Comparison of ENCODE assay signal across 23 cellular contexts in genomic region chr17:29165800-29166506, GRCh38. TPM values are rescaled to one million over a fixed set of nuclear protein-coding genes. Genes with fewer than 3 reads are reported as not detected.
A peak's percentile ranks its signal among the peaks of the same experiment; 100 is the strongest.
DNase-seq lines count a peak whose midpoint lies in the region; ATAC-seq, FAIRE-seq and TF ChIP-seq lines count a peak whose summit lies in the region.
"Had no signal": no experiment of that assay in that cellular context is flagged by ENCODE, and none has a peak within 500 bp of the region (broad histone marks: within the 10 kb centered on the region; RNA-seq: fewer than 3 reads in every experiment).

No MANE protein-coding gene starts in this region.

- H3K27ac ChIP-seq in HepG2 (ENCODE audit: extremely low read length, insufficient read depth, low read length) (no peak overlapping the region), right lobe of liver (peak overlapping the region in 1 of 3 donors; percentile 62), H1 (ENCODE audit: low read depth, low read length) (no peak overlapping the region), neuronal stem cell (replicated peaks; ENCODE audit: low read length) (no peak overlapping the region), breast epithelium (no peak overlapping the region)
- H3K27ac ChIP-seq: BLaER1 had no signal

- no peak overlapping the region for H2BK5ac ChIP-seq in H1 (ENCODE audit: low read depth, low read length)
- no peak overlapping the region for H2BK5ac ChIP-seq in neuronal stem cell (ENCODE audit: low read length)

- in situ Hi-C loops in HepG2 (cut with HindIII; ENCODE audit: extremely low pct_ligation_motif_present, low pct_unique_long_range_greater_than_20kb) = no loop called here

- no peak overlapping the region for H2BK120ac ChIP-seq in H1 (replicated peaks; ENCODE audit: low read depth, low read length)
- no peak overlapping the region for H2BK120ac ChIP-seq in neuronal stem cell (ENCODE audit: low read depth, low read length)

- TF ChIP-seq CTCF in HepG2 (CRISPR knock-in tag; IDR thresholded peaks at IDR 0.05) (no peak), right lobe of liver (IDR thresholded peaks at IDR 0.05) (no peak), H1 (IDR thresholded peaks at IDR 0.05; ENCODE audit: control extremely low read depth in 1 of 3, insufficient read depth in 1 of 3, low read depth in 1 of 3, low read length in 3 of 3) (no peak), breast epithelium (IDR thresholded peaks at IDR 0.05) (no peak)

- POLR2A ChIA-PET in HepG2 (lab: Yijun Ruan, JAX) = interaction anchor here (0.6 to 21.6 kb wide), 4 partner anchors 11 to 59 kb away, joined by 3 to 618 read pairs (median 8); partner anchors contain the start of gene MYO18A
- POLR2A ChIA-PET in H1 (lab: Charles Lee; ENCODE audit: partially characterized antibody) = interaction anchor here (1.2 to 6.1 kb wide), 3 partner anchors 12 to 18 kb away, joined by 3 to 34 read pairs (median 4); partner anchors contain the start of gene MYO18A

- H3K23ac ChIP-seq in H1 (ENCODE audit: insufficient read length) (no peak overlapping the region), neuronal stem cell (ENCODE audit: low read depth, low read length, poor library complexity) (peak overlapping the region; percentile 14)

- intact Hi-C loops in HepG2 (cut with micrococcal nuclease; ENCODE audit: unreplicated experiment) (no loop called here), right lobe of liver (cut with DNase I) (no loop called here), breast epithelium (cut with DNase I; ENCODE audit: low total_unique reads) (no loop called here)

- CTCF ChIA-PET in HepG2 (lab: Yijun Ruan, JAX; ENCODE audit: low intra/inter-chr PET ratio, low total read pairs) = no interaction called here
- CTCF ChIA-PET in H1 (lab: Charles Lee; ENCODE audit: partially characterized antibody) = interaction anchor here (0.9 to 42.5 kb wide), 7 partner anchors 12 to 204 kb away, joined by 3 to 731 read pairs (median 3); partner anchors contain the start of gene MYO18A

- peaks cover 1% of the 10 kb centered on the region for H3K79me1 ChIP-seq in H1 (ENCODE audit: low read depth, low read length)
- H3K79me1 ChIP-seq in neuronal stem cell (ENCODE audit: low read depth, low read length) = peaks cover 2% of the 10 kb centered on the region

- H3K9me3 ChIP-seq in HepG2 (ENCODE audit: low read length) = no peaks in the 10 kb centered on the region
- no peaks in the 10 kb centered on the region for H3K9me3 ChIP-seq in right lobe of liver
- no peaks in the 10 kb centered on the region for H3K9me3 ChIP-seq in H1 (ENCODE audit: insufficient read depth in 2 of 2, low read depth in 1 of 2, low read length in 1 of 2)
- H3K9me3 ChIP-seq in neuronal stem cell (replicated peaks in 1 of 2; ENCODE audit: control insufficient read depth in 2 of 2, insufficient read depth in 1 of 2, low read depth in 1 of 2, low read length in 2 of 2) = no peaks in the 10 kb centered on the region
- no peaks in the 10 kb centered on the region for H3K9me3 ChIP-seq in breast epithelium
- H3K9me3 ChIP-seq: BLaER1 had no signal

- WGBS in HepG2 (ENCODE audit: low lambda C conversion rate) = 97% methylated on average over 17 of the region's 32 CpGs
- 93% methylated on average over 8 of the region's 32 CpGs for WGBS in right lobe of liver (ENCODE audit: insufficient coverage, low coverage, low lambda C conversion rate, missing lambda C conversion rate)
- 88% methylated on average over 30 of the region's 32 CpGs; no CpG with 5 or more reads in 1 of the 2 experiments for WGBS in H1 (ENCODE audit: extremely low coverage in 1 of 2, insufficient coverage in 1 of 2, insufficient read length in 1 of 2, insufficient replicate concordance in 2 of 2, low coverage in 1 of 2, low lambda C conversion rate in 2 of 2, missing lambda C conversion rate in 1 of 2), 2 experiments
- no CpG with 5 or more reads among the region's 32 CpGs for WGBS in neuronal stem cell (ENCODE audit: extremely low coverage in 2 of 2, insufficient read length in 2 of 2, insufficient replicate concordance in 1 of 2), 2 donors

- no peak overlapping the region for H2BK20ac ChIP-seq in H1 (ENCODE audit: low read length)

- H4K20me1 ChIP-seq in HepG2 (ENCODE audit: insufficient read depth, low read length) = peaks cover 12% of the 10 kb centered on the region; the same call in 1 of the 2 replicates
- peaks cover 0 to 9% of the 10 kb centered on the region in 2 experiments for H4K20me1 ChIP-seq in H1 (replicated peaks in 1 of 2; ENCODE audit: control insufficient read depth in 1 of 2, insufficient read depth in 2 of 2, low read length in 2 of 2)

- no peak for TF ChIP-seq POLR2A in HepG2 (IDR thresholded peaks at IDR 0.05; ENCODE audit: insufficient read depth in 1 of 2, low read depth in 2 of 2, low read length in 2 of 2)
- no peak for TF ChIP-seq POLR2A in right lobe of liver (IDR thresholded peaks at IDR 0.05)
- no peak for TF ChIP-seq POLR2A in H1 (IDR thresholded peaks at IDR 0.05; ENCODE audit: control extremely low read depth in 1 of 2, low read depth in 2 of 2, low read length in 2 of 2)
- no peak for TF ChIP-seq POLR2A in breast epithelium (IDR thresholded peaks at IDR 0.05)

- H2BK12ac ChIP-seq in H1 (ENCODE audit: low read depth, low read length) (no peak overlapping the region), neuronal stem cell (ENCODE audit: low read length) (no peak overlapping the region)

- no peaks in the 10 kb centered on the region for H3K23me2 ChIP-seq in H1 (ENCODE audit: low read depth, low read length)

- H4K5ac ChIP-seq in H1 (ENCODE audit: insufficient read length, low read depth, low read length) = no peak overlapping the region

- H3K4ac ChIP-seq in H1 (replicated peaks; ENCODE audit: insufficient read length, low read depth, low read length) = no peak overlapping the region
- H3K4ac ChIP-seq in neuronal stem cell (ENCODE audit: low read length) = no peak overlapping the region

- no peak for TF ChIP-seq EP300 in HepG2 (IDR thresholded peaks at IDR 0.05; ENCODE audit: low read depth in 2 of 2, low read length in 2 of 2)
- TF ChIP-seq EP300 in HepG2 (CRISPR knock-in tag; IDR thresholded peaks at IDR 0.05; ENCODE audit: borderline replicate concordance) = no peak
- TF ChIP-seq EP300 in H1 (IDR thresholded peaks at IDR 0.05; ENCODE audit: borderline replicate concordance in 1 of 2, low read depth in 2 of 2, low read length in 2 of 2) = no peak

- H3K27me3 ChIP-seq in HepG2 (ENCODE audit: control insufficient read depth in 1 of 2, insufficient read depth in 2 of 2, low read length in 2 of 2) = no peaks in the 10 kb centered on the region
- no peaks in the 10 kb centered on the region for H3K27me3 ChIP-seq in right lobe of liver
- H3K27me3 ChIP-seq in H1 (replicated peaks in 1 of 4; ENCODE audit: control insufficient read depth in 3 of 4, extremely low read depth in 1 of 4, insufficient read depth in 3 of 4, low read length in 3 of 4) = no peaks in the 10 kb centered on the region
- no peaks in the 10 kb centered on the region for H3K27me3 ChIP-seq in neuronal stem cell (ENCODE audit: control insufficient read depth in 3 of 3, insufficient read depth in 3 of 3, low read depth in 1 of 3, low read length in 3 of 3)
- no peaks in the 10 kb centered on the region for H3K27me3 ChIP-seq in breast epithelium
- H3K27me3 ChIP-seq: BLaER1 had no signal

- no peak for TF ChIP-seq RAD21 in HepG2 (CRISPR knock-in tag; IDR thresholded peaks at IDR 0.05)
- peak in 1 of 2 experiments; percentile 18; a peak in 1 of 4 replicates for TF ChIP-seq RAD21 in H1 (IDR thresholded peaks at IDR 0.05 in 1 of 2, conservative IDR thresholded peaks at IDR 0.05 in 1 of 2; ENCODE audit: low read depth in 2 of 2, low read length in 2 of 2)

- no TSS peak for BruUV-seq in HepG2 (replicated peaks; lab: Mats Ljungman, UMichigan)

- H3K4me1 ChIP-seq in HepG2 (ENCODE audit: insufficient read depth, low read length) = peaks cover 56% of the 10 kb centered on the region
- H3K4me1 ChIP-seq in right lobe of liver = peaks cover 0 to 88% (median 30%) of the 10 kb centered on the region in 4 donors
- H3K4me1 ChIP-seq in H1 (replicated peaks in 1 of 4; ENCODE audit: control insufficient read depth in 3 of 4, insufficient read depth in 4 of 4, low read length in 3 of 4) = no peaks in the 10 kb centered on the region; a peak in 1 of 7 replicates
- H3K4me1 ChIP-seq in neuronal stem cell (ENCODE audit: control insufficient read depth in 2 of 2, insufficient read depth in 1 of 2, low read depth in 1 of 2, low read length in 2 of 2) = no peaks in the 10 kb centered on the region
- peaks cover 0 to 6% of the 10 kb centered on the region in 2 donors for H3K4me1 ChIP-seq in breast epithelium

- no peak overlapping the region for H3K4me3 ChIP-seq in HepG2 (replicated peaks in 1 of 3; ENCODE audit: insufficient read depth in 1 of 3, low read depth in 2 of 3, low read length in 3 of 3)
- H3K4me3 ChIP-seq in right lobe of liver = no peak overlapping the region
- H3K4me3 ChIP-seq in H1 (ENCODE audit: extremely low read depth in 1 of 4, insufficient read depth in 2 of 4, low read depth in 3 of 4, low read length in 4 of 4) = no peak overlapping the region
- no peak overlapping the region for H3K4me3 ChIP-seq in neuronal stem cell (ENCODE audit: low read length in 2 of 2)
- H3K4me3 ChIP-seq in breast epithelium = no peak overlapping the region
- H3K4me3 ChIP-seq: BLaER1 had no signal

- no peak for DNase-seq in HepG2 (ENCODE audit: low spot score)
- DNase-seq in right lobe of liver = no peak
- no peak for DNase-seq in H1 (ENCODE audit: low read depth in 1 of 2, low spot score in 2 of 2)
- no peak for DNase-seq in neuronal stem cell (ENCODE audit: low spot score)
- no peak for DNase-seq in breast epithelium (ENCODE audit: low spot score in 2 of 2)
- DNase-seq in HPDE6-E6E7 (ENCODE audit: extremely low spot score) = no peak
- DNase-seq: 8988T; ACHN; CD4-positive, CD25-positive, alpha-beta regulatory T cell; DMS53; Karpas-422; NCI-H1092; NCI-H1417 treated with DMSO at 0.1 percent for 48 hours; NCI-H1694 treated with DMSO at 0.1 percent for 48 hours; NCI-H2081; NCI-H2227 treated with DMSO at 0.1 percent for 48 hours; NCI-H510A; NCI-H69; Right ventricle myocardium superior; RPMI8226 had no signal

- H3K18ac ChIP-seq in H1 (ENCODE audit: extremely low read depth, low read length) (no peak overlapping the region), neuronal stem cell (ENCODE audit: low read length) (no peak overlapping the region)

- H4K8ac ChIP-seq in H1 (ENCODE audit: extremely low read depth, insufficient read depth, low read length) = no peak overlapping the region; the same call in 1 of the 2 replicates
- no peak overlapping the region for H4K8ac ChIP-seq in neuronal stem cell (ENCODE audit: low read depth, low read length)

- H4K91ac ChIP-seq in H1 (replicated peaks; ENCODE audit: insufficient read length, low read length) (no peak overlapping the region), neuronal stem cell (ENCODE audit: low read depth, low read length, poor library complexity) (no peak overlapping the region)

- H3K79me2 ChIP-seq in HepG2 (ENCODE audit: insufficient read depth, low read length) (peaks cover 66% of the 10 kb centered on the region), H1 (ENCODE audit: control insufficient read depth in 1 of 2, insufficient read depth in 2 of 2, low read length in 2 of 2) (peaks cover 0 to 10% of the 10 kb centered on the region in 2 experiments; a peak in 1 of 4 replicates)

- H2AFZ ChIP-seq in HepG2 (ENCODE audit: low read length) = no peak overlapping the region
- H2AFZ ChIP-seq in H1 (ENCODE audit: low read length) = no peak overlapping the region
- H2AFZ ChIP-seq in neuronal stem cell (ENCODE audit: low read length) = no peak overlapping the region

- no peak overlapping the region for H2AK5ac ChIP-seq in H1 (ENCODE audit: low read depth, low read length)
- no peak overlapping the region for H2AK5ac ChIP-seq in neuronal stem cell (ENCODE audit: low read depth, low read length)

- H3K9ac ChIP-seq in HepG2 (ENCODE audit: insufficient read depth, low read depth, low read length) (no peak overlapping the region), H1 (replicated peaks in 1 of 4; ENCODE audit: extremely low read depth in 1 of 4, low read depth in 3 of 4, low read length in 3 of 4) (no peak overlapping the region), neuronal stem cell (ENCODE audit: low read depth, low read length, poor library complexity) (no peak overlapping the region)
- H3K9ac ChIP-seq: BLaER1 had no signal

- no peak overlapping the region for H3K4me2 ChIP-seq in HepG2 (ENCODE audit: low read depth, low read length)
- H3K4me2 ChIP-seq in H1 (ENCODE audit: insufficient read depth in 1 of 2, low read depth in 2 of 2, low read length in 2 of 2) = no peak overlapping the region
- no peak overlapping the region for H3K4me2 ChIP-seq in neuronal stem cell (ENCODE audit: insufficient read depth, low read length, poor library complexity, severe bottlenecking)
- H3K4me2 ChIP-seq: BLaER1 had no signal

- H3K14ac ChIP-seq in H1 (ENCODE audit: insufficient read length) (no peak overlapping the region), neuronal stem cell (ENCODE audit: low read length) (no peak overlapping the region)

- FAIRE-seq in HepG2 (lab: Jason Lieb, UNC) (no peak), H1 (lab: Jason Lieb, UNC) (no peak)
- FAIRE-seq: GM18507 had no signal

- H3K56ac ChIP-seq in H1 (replicated peaks; ENCODE audit: insufficient read length, low read depth, low read length) = no peak overlapping the region

- H2BK15ac ChIP-seq in H1 (ENCODE audit: low read length) (no peak overlapping the region), neuronal stem cell (ENCODE audit: low read length) (no peak overlapping the region)

- ATAC-seq in HepG2 = no peak
- ATAC-seq in right lobe of liver = no peak
- no peak for ATAC-seq in HG03521 (IDR thresholded peaks at IDR 0.05; ENCODE audit: unreplicated experiment)

- peaks cover 22 to 51% of the 10 kb centered on the region in 2 experiments for H3K36me3 ChIP-seq in HepG2 (replicated peaks in 1 of 2; ENCODE audit: control insufficient read depth in 1 of 2, insufficient read depth in 2 of 2, low read length in 2 of 2)
- peaks cover 0 to 19% (median 10%) of the 10 kb centered on the region in 4 donors for H3K36me3 ChIP-seq in right lobe of liver
- H3K36me3 ChIP-seq in H1 (ENCODE audit: control insufficient read depth in 2 of 4, insufficient read depth in 4 of 4, low read length in 3 of 4) = peaks cover 0 to 13% (median 3%) of the 10 kb centered on the region in 4 experiments; a peak in 3 of 8 replicates
- peaks cover 16 to 45% of the 10 kb centered on the region in 2 donors for H3K36me3 ChIP-seq in neuronal stem cell (replicated peaks in 1 of 2; ENCODE audit: control insufficient read depth in 2 of 2, insufficient read depth in 2 of 2, low read length in 2 of 2)
- H3K36me3 ChIP-seq in breast epithelium = no peaks in the 10 kb centered on the region

RNA-seq across cellular contexts. Expression of gene MYO18A, which starts 14.2 kb away (rescaled TPM):
- total RNA-seq in HepG2 (2016; rRNA removed; fragmentation: Illumina TruSeq; extraction: Trizol) (21.2 and 24.8 TPM in 2 replicates), right lobe of liver (10 to 100 TPM; 50.1 to 98.2 (median 81.8) TPM), breast epithelium (10 to 100 TPM; 31.5 to 71.1 (median 42.3) TPM)
- total RNA-seq in HepG2 (2016; cell fraction: cytosol; rRNA removed; fragmentation: Illumina TruSeq; extraction: Trizol; ENCODE audit: low read depth) = 4.9 and 7.5 TPM in 2 replicates
- total RNA-seq in HepG2 (2016; cell fraction: insoluble cytoplasmic fraction; rRNA removed; fragmentation: Illumina TruSeq; extraction: Trizol) = 16.3 and 25.6 TPM in 2 replicates
- total RNA-seq in HepG2 (2016; cell fraction: membrane; rRNA removed; fragmentation: Illumina TruSeq; extraction: Trizol) = 5.8 and 6.0 TPM in 2 replicates
- 24.8 and 30.3 TPM in 2 replicates for total RNA-seq in HepG2 (2016; cell fraction: nucleus; rRNA removed; fragmentation: Illumina TruSeq; extraction: Trizol)
- polyA plus RNA-seq in HepG2 (2011; rRNA removed) (16.8 and 23.2 TPM in 2 replicates), H1 (2011; rRNA removed) (7.6 and 10.1 TPM in 2 replicates)
- polyA plus RNA-seq in HepG2 (2011; cell fraction: cytosol; rRNA removed) = 8.3 and 9.6 TPM in 2 replicates
- 155 and 159 TPM in 2 replicates for polyA plus RNA-seq in HepG2 (2011; cell fraction: nucleus; rRNA removed)
- polyA plus RNA-seq in HepG2 (2012) = 42.0 and 44.5 TPM in 2 replicates
- polyA plus RNA-seq in HepG2 (2016; cell fraction: cytosol; fragmentation: Illumina TruSeq; extraction: Trizol; ENCODE audit: low read depth) = 0.96 and 1.4 TPM in 2 replicates
- 16.0 and 20.4 TPM in 2 replicates for polyA plus RNA-seq in HepG2 (2016; cell fraction: insoluble cytoplasmic fraction; fragmentation: Illumina TruSeq; extraction: Trizol; ENCODE audit: low read depth)
- polyA plus RNA-seq in HepG2 (2016; cell fraction: membrane; fragmentation: Illumina TruSeq; extraction: Trizol; ENCODE audit: low read depth) = 2.4 and 3.0 TPM in 2 replicates
- polyA plus RNA-seq in HepG2 (2016; cell fraction: nucleus; fragmentation: Illumina TruSeq; extraction: Trizol; ENCODE audit: insufficient read depth, low read depth) = 72.8 and 77.7 TPM in 2 replicates
- 39.4 and 67.1 TPM in 2 replicates for polyA minus RNA-seq in HepG2 (2011; rRNA and poly(A)+ RNA removed; ENCODE audit: low replicate concordance)
- polyA minus RNA-seq in HepG2 (2011; cell fraction: cytosol; rRNA and poly(A)+ RNA removed) = 13.7 and 17.4 TPM in 2 replicates
- 65.8 and 83.4 TPM in 2 replicates for polyA minus RNA-seq in HepG2 (2011; cell fraction: nucleus; rRNA and poly(A)+ RNA removed)
- total RNA-seq in H1 (2021; fragmentation: NEBNext Ultra II Directional; extraction: Animal tissue kit (Norgen Biotek cat#: 25700)) = 36.6 and 43.8 TPM in 2 replicates
- 9.6 TPM for polyA plus RNA-seq in H1 (2011; cell fraction: cytosol; rRNA removed)
- 51.6 TPM for polyA plus RNA-seq in H1 (2011; cell fraction: nucleus; rRNA removed)
- 31.9 to 40.0 TPM (median 35.1 TPM) in 4 replicates for polyA plus RNA-seq in H1 (2012, experiment 1 of 2)
- polyA plus RNA-seq in H1 (2012, experiment 2 of 2) = 14.2 TPM
- 19.0 TPM for polyA plus RNA-seq in H1 (2013, experiment 1 of 2)
- 17.7 TPM for polyA plus RNA-seq in H1 (2013, experiment 2 of 2)
- polyA minus RNA-seq in H1 (2011; rRNA and poly(A)+ RNA removed) = 23.8 and 33.3 TPM in 2 replicates
- 17.5 TPM for polyA minus RNA-seq in H1 (2011; cell fraction: cytosol; rRNA and poly(A)+ RNA removed)
- 36.3 TPM for polyA minus RNA-seq in H1 (2011; cell fraction: nucleus; rRNA and poly(A)+ RNA removed)
- 12.3 TPM for polyA plus RNA-seq in neuronal stem cell (2013, experiment 1 of 2)
- polyA plus RNA-seq in neuronal stem cell (2013, experiment 2 of 2) = 12.3 TPM
